ENCODE assay signal across 13 cellular contexts in the genomic region with DNA sequence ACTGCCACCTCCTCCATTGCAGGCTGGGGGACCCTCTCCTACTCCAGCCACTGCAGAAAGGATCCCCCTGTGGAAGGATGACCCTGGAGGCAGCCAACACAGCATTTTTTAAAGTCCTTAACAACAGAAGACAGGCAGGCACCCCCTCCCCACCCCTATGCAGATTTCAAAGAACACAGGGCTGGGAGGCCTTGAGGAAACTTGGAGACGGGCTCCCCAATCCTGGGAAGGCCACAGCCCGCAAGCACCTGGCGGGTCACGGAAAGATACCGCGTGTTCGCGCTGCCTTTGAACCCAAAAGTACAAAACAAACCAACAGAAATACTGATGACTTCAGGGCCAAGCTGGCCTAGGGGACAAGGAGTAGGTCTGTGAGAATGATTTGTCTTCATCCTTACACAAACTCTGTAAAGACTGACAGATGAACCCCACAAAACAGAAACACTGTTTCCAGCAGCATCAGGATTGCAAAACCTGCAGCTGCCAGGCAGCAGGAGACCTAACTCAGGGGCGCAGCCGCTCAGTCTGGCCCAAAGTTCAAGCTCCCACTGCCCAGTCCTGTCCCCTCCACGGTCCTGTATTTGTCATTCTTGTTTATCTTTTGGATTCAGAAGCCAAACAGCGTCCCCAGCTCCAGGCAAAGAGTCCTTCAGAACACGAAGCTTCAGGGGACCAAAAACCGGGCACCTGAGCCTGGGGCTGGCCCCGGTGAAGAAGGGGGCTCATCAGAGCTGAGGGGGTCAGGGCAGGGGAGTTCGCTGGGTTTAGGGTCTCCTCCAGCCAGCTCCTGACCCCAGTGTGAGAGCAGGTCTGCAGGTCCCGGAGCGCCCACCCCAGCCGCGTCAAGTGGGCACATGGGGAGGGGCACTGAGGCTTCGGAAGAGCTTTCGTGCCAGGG. TPM values are rescaled to one million over a fixed set of nuclear protein-coding genes. Genes with fewer than 3 reads are reported as not detected.
DNase-seq lines count a peak whose midpoint lies in the region; ATAC-seq and TF ChIP-seq lines count a peak whose summit lies in the region.
"Had no signal": no experiment of that assay in that cellular context is flagged by ENCODE, and none has a peak within 500 bp of the region (broad histone marks: within the 10 kb centered on the region; RNA-seq: fewer than 3 reads in every experiment).

No MANE protein-coding gene starts in this region.

- no peak overlapping the region for H3K27ac Mint-ChIP-seq in natural killer cell treated with Interleukin-12 subunit alpha and Interleukin-12 subunit beta and Interleukin-15 and Interleukin-18, amount 100 ng/mL, for 72 hours
- no peak overlapping the region for H3K27ac Mint-ChIP-seq in natural killer cell

- peak overlapping the region; percentile 38 for H3K9ac ChIP-seq in fibroblast of lung (ENCODE audit: insufficient read depth, low read length)

- H3K79me2 ChIP-seq in fibroblast of lung (ENCODE audit: control insufficient read depth, insufficient read depth, low read length) (peaks cover 92% of the 10 kb centered on the region), osteoblast (ENCODE audit: insufficient read depth, low read length) (peaks cover 99% of the 10 kb centered on the region)

- H3K4me1 Mint-ChIP-seq in natural killer cell treated with Interleukin-12 subunit alpha and Interleukin-12 subunit beta and Interleukin-15 and Interleukin-18, amount 100 ng/mL, for 72 hours (ENCODE audit: low read depth in 2 of 2) = peaks cover 0 to 2% of the 10 kb centered on the region in 2 donors
- no peaks in the 10 kb centered on the region for H3K4me1 Mint-ChIP-seq in natural killer cell

- no peaks in the 10 kb centered on the region for H3K27me3 Mint-ChIP-seq in natural killer cell treated with Interleukin-12 subunit alpha and Interleukin-12 subunit beta and Interleukin-15 and Interleukin-18, amount 100 ng/mL, for 72 hours
- no peaks in the 10 kb centered on the region for H3K27me3 Mint-ChIP-seq in natural killer cell (ENCODE audit: low read depth in 2 of 2)

- no peaks in the 10 kb centered on the region for H3K36me3 Mint-ChIP-seq in natural killer cell treated with Interleukin-12 subunit alpha and Interleukin-12 subunit beta and Interleukin-15 and Interleukin-18, amount 100 ng/mL, for 72 hours
- no peaks in the 10 kb centered on the region for H3K36me3 Mint-ChIP-seq in natural killer cell

- WGBS in aorta, 2 donors = 80 to 81% methylated on average over 22 of the region's 22 CpGs

- H3K27ac ChIP-seq in fibroblast of lung (ENCODE audit: insufficient read depth, low read length) = peak overlapping the region; percentile 13
- no peak overlapping the region for H3K27ac ChIP-seq in osteoblast (ENCODE audit: low read depth, low read length)
- no peak overlapping the region for H3K27ac ChIP-seq in aorta (ENCODE audit: low read depth in 1 of 2, low read length in 2 of 2)

- intact Hi-C loops in natural killer cell (cut with micrococcal nuclease) (no loop called here), aorta (cut with DNase I) (no loop called here)

- H3K9me3 ChIP-seq in fibroblast of lung (ENCODE audit: control insufficient read depth, insufficient read depth, low read depth, low read length) (no peaks in the 10 kb centered on the region), osteoblast (ENCODE audit: low read depth, low read length) (no peaks in the 10 kb centered on the region), aorta (ENCODE audit: control insufficient read depth, low read length) (no peaks in the 10 kb centered on the region)

- H3K9me3 Mint-ChIP-seq in natural killer cell treated with Interleukin-12 subunit alpha and Interleukin-12 subunit beta and Interleukin-15 and Interleukin-18, amount 100 ng/mL, for 72 hours = no peaks in the 10 kb centered on the region
- no peaks in the 10 kb centered on the region for H3K9me3 Mint-ChIP-seq in natural killer cell

- H3K27me3 ChIP-seq in fibroblast of lung (ENCODE audit: control insufficient read depth, insufficient read depth, low read length) = no peaks in the 10 kb centered on the region
- H3K27me3 ChIP-seq in osteoblast (ENCODE audit: insufficient read depth, low read length) = no peaks in the 10 kb centered on the region
- H3K27me3 ChIP-seq in aorta (ENCODE audit: control insufficient read depth in 1 of 2, insufficient read depth in 2 of 2, low read length in 1 of 2) = no peaks in the 10 kb centered on the region

- DNase-seq in natural killer cell treated with Interleukin-12 subunit alpha and Interleukin-12 subunit beta and Interleukin-15 and Interleukin-18, amount 100 ng/mL, for 72 hours (ENCODE audit: low spot score) = peak; percentile 58
- DNase-seq in natural killer cell = no peak
- no peak for DNase-seq in fibroblast of lung (ENCODE audit: low read depth in 2 of 2)
- peak; percentile 80 for DNase-seq in osteoblast (ENCODE audit: insufficient read length, low spot score, missing footprints)
- DNase-seq in aorta = peak; percentile 22 to 46
- DNase-seq in activated T-cell treated with anti-CD3 and anti-CD28 coated beads, Interleukin-2, amount 50 U/mL, for 48 hours = no peak
- DNase-seq: effector memory CD4-positive, alpha-beta T cell; KG1; NCI-H1417 treated with DMSO at 0.1 percent for 48 hours; NCI-H446 treated with DMSO at 0.1 percent for 48 hours; OCI-M1 had no signal

- no peak for TF ChIP-seq CTCF in natural killer cell (IDR thresholded peaks at IDR 0.05)
- no peak for TF ChIP-seq CTCF in fibroblast of lung (conservative IDR thresholded peaks at IDR 0.05 in 1 of 2, IDR thresholded peaks at IDR 0.05 in 1 of 2; ENCODE audit: low read depth in 1 of 2, low read length in 2 of 2)
- TF ChIP-seq CTCF in osteoblast (IDR thresholded peaks at IDR 0.05; ENCODE audit: extremely low read depth, low read depth, low read length) = no peak

- H3K4me3 Mint-ChIP-seq in natural killer cell treated with Interleukin-12 subunit alpha and Interleukin-12 subunit beta and Interleukin-15 and Interleukin-18, amount 100 ng/mL, for 72 hours = no peak overlapping the region
- no peak overlapping the region for H3K4me3 Mint-ChIP-seq in natural killer cell

- H4K20me1 ChIP-seq in fibroblast of lung (ENCODE audit: control insufficient read depth, extremely low read depth, insufficient read depth, low read length) (no peaks in the 10 kb centered on the region), osteoblast (ENCODE audit: insufficient read depth, low read length) (peaks cover 68% of the 10 kb centered on the region)

- H2AFZ ChIP-seq in fibroblast of lung (ENCODE audit: low read length) (no peak overlapping the region), osteoblast (ENCODE audit: low read length) (no peak overlapping the region)

- H3K36me3 ChIP-seq in fibroblast of lung (ENCODE audit: control insufficient read depth, insufficient read depth, low read length) = peaks cover 5% of the 10 kb centered on the region
- no peaks in the 10 kb centered on the region for H3K36me3 ChIP-seq in osteoblast (ENCODE audit: insufficient read depth, low read length)
- no peaks in the 10 kb centered on the region for H3K36me3 ChIP-seq in aorta (ENCODE audit: control insufficient read depth in 1 of 2, insufficient read depth in 2 of 2, low read length in 1 of 2)

- no peak for ATAC-seq in natural killer cell treated with Interleukin-12 subunit alpha and Interleukin-12 subunit beta and Interleukin-15 and Interleukin-18, amount 100 ng/mL, for 72 hours
- ATAC-seq in natural killer cell = no peak
- no peak for ATAC-seq in aorta (ENCODE audit: low FRiP score)
- ATAC-seq in HG03457 (IDR thresholded peaks at IDR 0.05; ENCODE audit: unreplicated experiment) = no peak
- ATAC-seq in GM19035 (IDR thresholded peaks at IDR 0.05; ENCODE audit: unreplicated experiment) = no peak

- peaks cover 7% of the 10 kb centered on the region for H3K4me1 ChIP-seq in fibroblast of lung (ENCODE audit: control insufficient read depth, extremely low read depth, insufficient read depth, low read length)
- H3K4me1 ChIP-seq in osteoblast (ENCODE audit: insufficient read depth, low read length) = no peaks in the 10 kb centered on the region
- no peaks in the 10 kb centered on the region for H3K4me1 ChIP-seq in aorta (ENCODE audit: control insufficient read depth in 1 of 2, insufficient read depth in 2 of 2, low read length in 2 of 2)

- peak overlapping the region; percentile 76 for H3K4me2 ChIP-seq in fibroblast of lung (ENCODE audit: extremely low read depth, insufficient read depth, low read length)
- peak overlapping the region; percentile 77 for H3K4me2 ChIP-seq in osteoblast (ENCODE audit: insufficient read depth, low read length)

- H3K4me3 ChIP-seq in fibroblast of lung (replicated peaks in 1 of 4; ENCODE audit: control extremely low read depth in 1 of 4, insufficient read depth in 1 of 4, low read depth in 3 of 4, low read length in 4 of 4) (peak overlapping the region in 1 of 4 experiments; percentile 32), osteoblast (ENCODE audit: insufficient read depth, low read length) (no peak overlapping the region), aorta (ENCODE audit: low read length in 2 of 2) (no peak overlapping the region)

RNA-seq across cellular contexts. Expression of gene VAV2, which starts 13.6 kb away (rescaled TPM):
- total RNA-seq in natural killer cell treated with Interleukin-12 subunit alpha and Interleukin-12 subunit beta and Interleukin-15 and Interleukin-18, amount 100 ng/mL, for 72 hours = 1 to 10 TPM; 1.9 to 6.7 TPM
- 1 to 10 TPM; 3.9 to 5.1 (median 4.8) TPM for total RNA-seq in natural killer cell
- 15.2 and 17.7 TPM in 2 replicates for total RNA-seq in fibroblast of lung
- polyA plus RNA-seq in fibroblast of lung = 13.7 and 14.9 TPM in 2 replicates
- polyA plus RNA-seq in fibroblast of lung (2012) = 17.3 and 18.1 TPM in 2 replicates
- polyA minus RNA-seq in fibroblast of lung (ENCODE audit: low replicate concordance) = 25.0 and 30.8 TPM in 2 replicates
- total RNA-seq in osteoblast = 8.0 and 8.8 TPM in 2 replicates
- 10 to 100 TPM; 12.0 to 25.4 TPM for total RNA-seq in aorta
- 10 to 100 TPM in 1 of 2 donors, 1 to 10 TPM in 1; 9.0 to 11.6 TPM for polyA plus RNA-seq in aorta

RNA-seq across cellular contexts. Expression of gene BRD3OS, which starts 46.8 kb away (rescaled TPM):
- total RNA-seq in natural killer cell treated with Interleukin-12 subunit alpha and Interleukin-12 subunit beta and Interleukin-15 and Interleukin-18, amount 100 ng/mL, for 72 hours = 10 to 100 TPM in 1 of 2 donors, 1 to 10 TPM in 1; 9.6 to 10.7 TPM
- total RNA-seq in natural killer cell (1 to 10 TPM; 5.5 to 6.8 (median 6.5) TPM), fibroblast of lung (10.0 and 12.4 TPM in 2 replicates), osteoblast (23.0 and 26.1 TPM in 2 replicates), aorta (10 to 100 TPM in 1 of 2 donors, 1 to 10 TPM in 1; 8.3 to 17.3 TPM)
- polyA plus RNA-seq in fibroblast of lung (19.4 and 29.5 TPM in 2 replicates), aorta (10 to 100 TPM in 1 of 2 donors, 1 to 10 TPM in 1; 5.8 to 13.8 TPM)
- 19.1 and 20.9 TPM in 2 replicates for polyA plus RNA-seq in fibroblast of lung (2012)
- polyA minus RNA-seq in fibroblast of lung (ENCODE audit: low replicate concordance) = 18.0 and 24.2 TPM in 2 replicates

Comparison
In these comparisons a context has a peak if more than half of its experiments do, and no peak if none do; other contexts are left out.
1. DNase-seq: peak in natural killer cell treated with Interleukin-12 subunit alpha and Interleukin-12 subunit beta and Interleukin-15 and Interleukin-18, amount 100 ng/mL, for 72 hours (single experiment), osteoblast (single experiment) and aorta (2 of 2); none in natural killer cell (single experiment), fibroblast of lung (0 of 2) and activated T-cell treated with anti-CD3 and anti-CD28 coated beads, Interleukin-2, amount 50 U/mL, for 48 hours (0 of 2).